Comparison of ENCODE assay signal across 1 cellular context in the genomic region with DNA sequence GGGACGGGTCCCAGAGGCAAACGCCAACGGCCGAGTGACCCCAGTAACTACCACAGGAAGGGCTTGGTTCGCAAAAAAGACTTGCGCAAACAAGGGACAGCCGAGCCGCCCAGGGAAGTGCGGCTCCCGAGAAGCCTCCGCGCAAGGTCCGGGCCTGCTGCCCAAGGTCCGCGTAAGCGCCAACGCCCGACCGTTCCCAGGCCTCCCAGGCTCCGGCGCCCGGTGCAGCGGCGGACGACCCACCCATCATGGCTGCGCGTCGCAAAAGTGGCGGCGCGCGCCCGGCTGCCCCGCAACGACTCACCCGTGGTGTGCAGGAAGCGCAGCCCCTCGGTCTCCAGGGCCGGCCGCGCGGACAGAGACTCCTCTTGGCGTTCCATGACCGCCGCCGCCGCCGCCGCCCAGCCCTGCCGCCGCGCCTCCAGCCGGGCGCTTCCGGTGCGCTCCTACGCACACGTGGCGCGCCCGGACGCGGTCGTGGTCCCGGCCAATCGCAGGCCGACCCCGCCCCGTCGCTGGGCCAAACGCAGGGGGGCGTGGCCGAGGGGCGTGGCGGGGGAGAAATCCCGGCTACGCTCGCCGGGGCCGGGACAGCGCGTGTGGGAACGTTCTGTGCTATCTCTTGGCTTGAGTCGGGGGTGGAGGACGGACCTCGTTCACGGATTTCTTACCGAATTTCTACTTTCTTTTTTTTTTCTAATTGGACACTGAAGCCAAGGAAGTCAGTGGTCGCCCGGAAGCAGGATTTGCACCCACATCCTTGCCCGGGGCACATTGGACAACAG.
TF ChIP-seq lines count a peak whose summit lies in the region.

A gene with protein sequence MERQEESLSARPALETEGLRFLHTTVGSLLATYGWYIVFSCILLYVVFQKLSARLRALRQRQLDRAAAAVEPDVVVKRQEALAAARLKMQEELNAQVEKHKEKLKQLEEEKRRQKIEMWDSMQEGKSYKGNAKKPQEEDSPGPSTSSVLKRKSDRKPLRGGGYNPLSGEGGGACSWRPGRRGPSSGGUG (minus strand): TSS at position 448 of the 785 bp plus-strand sequence. CDS start 68 bp downstream, at position 380.

TF ChIP-seq in HepG2, 621 proteins besides CTCF, POLR2A, EP300 and RAD21 (continued from another document and continues in another):
- TF ChIP-seq, protein P1, sequence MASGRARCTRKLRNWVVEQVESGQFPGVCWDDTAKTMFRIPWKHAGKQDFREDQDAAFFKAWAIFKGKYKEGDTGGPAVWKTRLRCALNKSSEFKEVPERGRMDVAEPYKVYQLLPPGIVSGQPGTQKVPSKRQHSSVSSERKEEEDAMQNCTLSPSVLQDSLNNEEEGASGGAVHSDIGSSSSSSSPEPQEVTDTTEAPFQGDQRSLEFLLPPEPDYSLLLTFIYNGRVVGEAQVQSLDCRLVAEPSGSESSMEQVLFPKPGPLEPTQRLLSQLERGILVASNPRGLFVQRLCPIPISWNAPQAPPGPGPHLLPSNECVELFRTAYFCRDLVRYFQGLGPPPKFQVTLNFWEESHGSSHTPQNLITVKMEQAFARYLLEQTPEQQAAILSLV (CRISPR knock-in tag; IDR thresholded peaks at IDR 0.05; ENCODE audit: borderline replicate concordance) = peak; percentile 90; the same call in 1 of the 2 replicates
- peak; percentile 83 for TF ChIP-seq MXD4 (CRISPR knock-in tag; IDR thresholded peaks at IDR 0.05)
- peak; percentile 82; the same call in 1 of the 2 replicates for TF ChIP-seq SNAPC2 (CRISPR knock-in tag; IDR thresholded peaks at IDR 0.05)
- TF ChIP-seq, protein P2, sequence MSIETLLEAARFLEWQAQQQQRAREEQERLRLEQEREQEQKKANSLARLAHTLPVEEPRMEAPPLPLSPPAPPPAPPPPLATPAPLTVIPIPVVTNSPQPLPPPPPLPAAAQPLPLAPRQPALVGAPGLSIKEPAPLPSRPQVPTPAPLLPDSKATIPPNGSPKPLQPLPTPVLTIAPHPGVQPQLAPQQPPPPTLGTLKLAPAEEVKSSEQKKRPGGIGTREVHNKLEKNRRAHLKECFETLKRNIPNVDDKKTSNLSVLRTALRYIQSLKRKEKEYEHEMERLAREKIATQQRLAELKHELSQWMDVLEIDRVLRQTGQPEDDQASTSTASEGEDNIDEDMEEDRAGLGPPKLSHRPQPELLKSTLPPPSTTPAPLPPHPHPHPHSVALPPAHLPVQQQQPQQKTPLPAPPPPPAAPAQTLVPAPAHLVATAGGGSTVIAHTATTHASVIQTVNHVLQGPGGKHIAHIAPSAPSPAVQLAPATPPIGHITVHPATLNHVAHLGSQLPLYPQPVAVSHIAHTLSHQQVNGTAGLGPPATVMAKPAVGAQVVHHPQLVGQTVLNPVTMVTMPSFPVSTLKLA (IDR thresholded peaks at IDR 0.05) = peak; percentile 83
- peak; percentile 20; the same call in 1 of the 2 replicates for TF ChIP-seq IRF2 (CRISPR knock-in tag; IDR thresholded peaks at IDR 0.05)
- peak; percentile 76 for TF ChIP-seq MYC (CRISPR knock-in tag; IDR thresholded peaks at IDR 0.05; ENCODE audit: borderline replicate concordance)
- peak; percentile 78; the same call in 1 of the 2 replicates for TF ChIP-seq ZSCAN21 (CRISPR knock-in tag; IDR thresholded peaks at IDR 0.05; ENCODE audit: borderline replicate concordance)
- TF ChIP-seq ZNF891 (CRISPR knock-in tag; IDR thresholded peaks at IDR 0.05) = 0 out of 2 replicates have a peak, but pooled peaks have one; percentile 35
- no peak for TF ChIP-seq TGIF2 (CRISPR knock-in tag; IDR thresholded peaks at IDR 0.05)
- TF ChIP-seq DNMT1 (CRISPR knock-in tag; IDR thresholded peaks at IDR 0.05) = peak; percentile 58; the same call in 1 of the 2 replicates
- TF ChIP-seq ZNF879 (CRISPR knock-in tag; IDR thresholded peaks at IDR 0.05) = 0 out of 2 replicates have a peak, but pooled peaks have one; percentile 54
- TF ChIP-seq ZFP41 (CRISPR knock-in tag; IDR thresholded peaks at IDR 0.05; ENCODE audit: borderline replicate concordance) = no peak
- TF ChIP-seq SALL1 (CRISPR knock-in tag; IDR thresholded peaks at IDR 0.05) = peak; percentile 67
- TF ChIP-seq ZNF101 (CRISPR knock-in tag; IDR thresholded peaks at IDR 0.05; ENCODE audit: borderline replicate concordance, low read depth) = no peak
- TF ChIP-seq, protein P3, sequence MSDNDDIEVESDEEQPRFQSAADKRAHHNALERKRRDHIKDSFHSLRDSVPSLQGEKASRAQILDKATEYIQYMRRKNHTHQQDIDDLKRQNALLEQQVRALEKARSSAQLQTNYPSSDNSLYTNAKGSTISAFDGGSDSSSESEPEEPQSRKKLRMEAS (IDR thresholded peaks at IDR 0.05) = peak; percentile 92
- TF ChIP-seq, protein P4, sequence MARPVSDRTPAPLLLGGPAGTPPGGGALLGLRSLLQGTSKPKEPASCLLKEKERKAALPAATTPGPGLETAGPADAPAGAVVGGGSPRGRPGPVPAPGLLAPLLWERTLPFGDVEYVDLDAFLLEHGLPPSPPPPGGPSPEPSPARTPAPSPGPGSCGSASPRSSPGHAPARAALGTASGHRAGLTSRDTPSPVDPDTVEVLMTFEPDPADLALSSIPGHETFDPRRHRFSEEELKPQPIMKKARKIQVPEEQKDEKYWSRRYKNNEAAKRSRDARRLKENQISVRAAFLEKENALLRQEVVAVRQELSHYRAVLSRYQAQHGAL (CRISPR knock-in tag; IDR thresholded peaks at IDR 0.05; ENCODE audit: not compliant biosample characterization) = peak; percentile 57
- peak; percentile 70 for TF ChIP-seq GABPA (IDR thresholded peaks at IDR 0.05; ENCODE audit: low read depth, low read length)
- TF ChIP-seq GABPA (CRISPR knock-in tag; IDR thresholded peaks at IDR 0.05; ENCODE audit: low read depth) = no peak
- 0 out of 2 replicates have a peak, but pooled peaks have one; percentile 84 for TF ChIP-seq ZNF678 (CRISPR knock-in tag; IDR thresholded peaks at IDR 0.05)
- TF ChIP-seq KAT8 (CRISPR knock-in tag; IDR thresholded peaks at IDR 0.05) = peak; percentile 46; the same call in 1 of the 2 replicates
- TF ChIP-seq ELF1 (CRISPR knock-in tag; IDR thresholded peaks at IDR 0.05) = no peak
- TF ChIP-seq, protein P5, sequence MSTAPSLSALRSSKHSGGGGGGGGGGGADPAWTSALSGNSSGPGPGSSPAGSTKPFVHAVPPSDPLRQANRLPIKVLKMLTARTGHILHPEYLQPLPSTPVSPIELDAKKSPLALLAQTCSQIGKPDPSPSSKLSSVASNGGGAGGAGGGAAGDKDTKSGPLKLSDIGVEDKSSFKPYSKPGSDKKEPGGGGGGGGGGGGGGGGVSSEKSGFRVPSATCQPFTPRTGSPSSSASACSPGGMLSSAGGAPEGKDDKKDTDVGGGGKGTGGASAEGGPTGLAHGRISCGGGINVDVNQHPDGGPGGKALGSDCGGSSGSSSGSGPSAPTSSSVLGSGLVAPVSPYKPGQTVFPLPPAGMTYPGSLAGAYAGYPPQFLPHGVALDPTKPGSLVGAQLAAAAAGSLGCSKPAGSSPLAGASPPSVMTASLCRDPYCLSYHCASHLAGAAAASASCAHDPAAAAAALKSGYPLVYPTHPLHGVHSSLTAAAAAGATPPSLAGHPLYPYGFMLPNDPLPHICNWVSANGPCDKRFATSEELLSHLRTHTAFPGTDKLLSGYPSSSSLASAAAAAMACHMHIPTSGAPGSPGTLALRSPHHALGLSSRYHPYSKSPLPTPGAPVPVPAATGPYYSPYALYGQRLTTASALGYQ (CRISPR knock-in tag; IDR thresholded peaks at IDR 0.05) = no peak
- TF ChIP-seq, protein P6, sequence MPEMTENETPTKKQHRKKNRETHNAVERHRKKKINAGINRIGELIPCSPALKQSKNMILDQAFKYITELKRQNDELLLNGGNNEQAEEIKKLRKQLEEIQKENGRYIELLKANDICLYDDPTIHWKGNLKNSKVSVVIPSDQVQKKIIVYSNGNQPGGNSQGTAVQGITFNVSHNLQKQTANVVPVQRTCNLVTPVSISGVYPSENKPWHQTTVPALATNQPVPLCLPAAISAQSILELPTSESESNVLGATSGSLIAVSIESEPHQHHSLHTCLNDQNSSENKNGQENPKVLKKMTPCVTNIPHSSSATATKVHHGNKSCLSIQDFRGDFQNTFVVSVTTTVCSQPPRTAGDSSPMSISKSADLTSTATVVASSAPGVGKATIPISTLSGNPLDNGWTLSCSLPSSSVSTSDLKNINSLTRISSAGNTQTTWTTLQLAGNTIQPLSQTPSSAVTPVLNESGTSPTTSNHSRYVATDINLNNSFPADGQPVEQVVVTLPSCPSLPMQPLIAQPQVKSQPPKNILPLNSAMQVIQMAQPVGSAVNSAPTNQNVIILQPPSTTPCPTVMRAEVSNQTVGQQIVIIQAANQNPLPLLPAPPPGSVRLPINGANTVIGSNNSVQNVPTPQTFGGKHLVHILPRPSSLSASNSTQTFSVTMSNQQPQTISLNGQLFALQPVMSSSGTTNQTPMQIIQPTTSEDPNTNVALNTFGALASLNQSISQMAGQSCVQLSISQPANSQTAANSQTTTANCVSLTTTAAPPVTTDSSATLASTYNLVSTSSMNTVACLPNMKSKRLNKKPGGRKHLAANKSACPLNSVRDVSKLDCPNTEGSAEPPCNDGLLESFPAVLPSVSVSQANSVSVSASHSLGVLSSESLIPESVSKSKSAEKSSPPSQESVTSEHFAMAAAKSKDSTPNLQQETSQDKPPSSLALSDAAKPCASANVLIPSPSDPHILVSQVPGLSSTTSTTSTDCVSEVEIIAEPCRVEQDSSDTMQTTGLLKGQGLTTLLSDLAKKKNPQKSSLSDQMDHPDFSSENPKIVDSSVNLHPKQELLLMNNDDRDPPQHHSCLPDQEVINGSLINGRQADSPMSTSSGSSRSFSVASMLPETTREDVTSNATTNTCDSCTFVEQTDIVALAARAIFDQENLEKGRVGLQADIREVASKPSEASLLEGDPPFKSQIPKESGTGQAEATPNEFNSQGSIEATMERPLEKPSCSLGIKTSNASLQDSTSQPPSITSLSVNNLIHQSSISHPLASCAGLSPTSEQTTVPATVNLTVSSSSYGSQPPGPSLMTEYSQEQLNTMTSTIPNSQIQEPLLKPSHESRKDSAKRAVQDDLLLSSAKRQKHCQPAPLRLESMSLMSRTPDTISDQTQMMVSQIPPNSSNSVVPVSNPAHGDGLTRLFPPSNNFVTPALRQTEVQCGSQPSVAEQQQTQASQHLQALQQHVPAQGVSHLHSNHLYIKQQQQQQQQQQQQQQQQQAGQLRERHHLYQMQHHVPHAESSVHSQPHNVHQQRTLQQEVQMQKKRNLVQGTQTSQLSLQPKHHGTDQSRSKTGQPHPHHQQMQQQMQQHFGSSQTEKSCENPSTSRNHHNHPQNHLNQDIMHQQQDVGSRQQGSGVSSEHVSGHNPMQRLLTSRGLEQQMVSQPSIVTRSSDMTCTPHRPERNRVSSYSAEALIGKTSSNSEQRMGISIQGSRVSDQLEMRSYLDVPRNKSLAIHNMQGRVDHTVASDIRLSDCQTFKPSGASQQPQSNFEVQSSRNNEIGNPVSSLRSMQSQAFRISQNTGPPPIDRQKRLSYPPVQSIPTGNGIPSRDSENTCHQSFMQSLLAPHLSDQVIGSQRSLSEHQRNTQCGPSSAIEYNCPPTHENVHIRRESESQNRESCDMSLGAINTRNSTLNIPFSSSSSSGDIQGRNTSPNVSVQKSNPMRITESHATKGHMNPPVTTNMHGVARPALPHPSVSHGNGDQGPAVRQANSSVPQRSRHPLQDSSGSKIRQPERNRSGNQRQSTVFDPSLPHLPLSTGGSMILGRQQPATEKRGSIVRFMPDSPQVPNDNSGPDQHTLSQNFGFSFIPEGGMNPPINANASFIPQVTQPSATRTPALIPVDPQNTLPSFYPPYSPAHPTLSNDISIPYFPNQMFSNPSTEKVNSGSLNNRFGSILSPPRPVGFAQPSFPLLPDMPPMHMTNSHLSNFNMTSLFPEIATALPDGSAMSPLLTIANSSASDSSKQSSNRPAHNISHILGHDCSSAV (CRISPR knock-in tag; IDR thresholded peaks at IDR 0.05; ENCODE audit: borderline replicate concordance) = no peak
- TF ChIP-seq ZNF256 (CRISPR knock-in tag; conservative IDR thresholded peaks at IDR 0.05) = peak; percentile 67; the same call in 1 of the 2 replicates
- no peak for TF ChIP-seq MAZ (IDR thresholded peaks at IDR 0.05; ENCODE audit: borderline replicate concordance, low read depth, low read length)
- TF ChIP-seq MAZ (CRISPR knock-in tag; IDR thresholded peaks at IDR 0.05; ENCODE audit: low read depth) = peak; percentile 37; the same call in 1 of the 2 replicates
- TF ChIP-seq, protein P7, sequence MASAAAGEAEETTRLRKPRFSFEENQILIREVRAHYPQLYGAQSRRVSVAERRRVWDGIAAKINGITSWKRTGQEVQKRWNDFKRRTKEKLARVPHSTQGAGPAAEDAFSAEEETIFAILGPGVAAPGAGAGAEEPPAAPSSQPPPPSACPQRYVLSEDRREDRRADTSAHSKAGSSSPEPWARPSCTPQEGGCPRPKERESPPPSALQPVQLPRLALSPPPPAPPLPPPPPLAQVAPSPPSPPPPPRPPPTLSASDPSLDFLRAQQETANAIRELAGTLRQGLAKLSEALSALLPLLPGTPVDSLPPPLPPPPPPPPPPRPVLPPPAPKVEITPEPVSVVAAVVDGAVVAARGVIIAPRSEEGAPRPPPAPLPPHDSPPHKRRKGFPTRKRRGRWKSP (CRISPR knock-in tag; IDR thresholded peaks at IDR 0.05) = peak; percentile 72; the same call in 1 of the 2 replicates
- TF ChIP-seq NBN (conservative IDR thresholded peaks at IDR 0.05) = no peak
- no peak; the same call in 1 of the 2 replicates for TF ChIP-seq HIVEP1 (CRISPR knock-in tag; IDR thresholded peaks at IDR 0.05)
- TF ChIP-seq, protein P8, sequence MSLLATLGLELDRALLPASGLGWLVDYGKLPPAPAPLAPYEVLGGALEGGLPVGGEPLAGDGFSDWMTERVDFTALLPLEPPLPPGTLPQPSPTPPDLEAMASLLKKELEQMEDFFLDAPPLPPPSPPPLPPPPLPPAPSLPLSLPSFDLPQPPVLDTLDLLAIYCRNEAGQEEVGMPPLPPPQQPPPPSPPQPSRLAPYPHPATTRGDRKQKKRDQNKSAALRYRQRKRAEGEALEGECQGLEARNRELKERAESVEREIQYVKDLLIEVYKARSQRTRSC (CRISPR knock-in tag; IDR thresholded peaks at IDR 0.05; ENCODE audit: low read depth) = peak; percentile 41; the same call in 1 of the 2 replicates
- no peak for TF ChIP-seq ZNF274 (CRISPR knock-in tag; IDR thresholded peaks at IDR 0.05)
- peak; percentile 97 for TF ChIP-seq RFXAP (CRISPR knock-in tag; IDR thresholded peaks at IDR 0.05; ENCODE audit: borderline replicate concordance)
- peak; percentile 78; the same call in 1 of the 2 replicates for TF ChIP-seq ZNF232 (CRISPR knock-in tag; IDR thresholded peaks at IDR 0.05; ENCODE audit: borderline replicate concordance)
- TF ChIP-seq ZNF556 (CRISPR knock-in tag; IDR thresholded peaks at IDR 0.05; ENCODE audit: borderline replicate concordance) = peak; percentile 92; the same call in 1 of the 2 replicates
- peak; percentile 89; the same call in 1 of the 2 replicates for TF ChIP-seq ZFP90 (CRISPR knock-in tag; IDR thresholded peaks at IDR 0.05; ENCODE audit: borderline replicate concordance)
- TF ChIP-seq, protein P9, sequence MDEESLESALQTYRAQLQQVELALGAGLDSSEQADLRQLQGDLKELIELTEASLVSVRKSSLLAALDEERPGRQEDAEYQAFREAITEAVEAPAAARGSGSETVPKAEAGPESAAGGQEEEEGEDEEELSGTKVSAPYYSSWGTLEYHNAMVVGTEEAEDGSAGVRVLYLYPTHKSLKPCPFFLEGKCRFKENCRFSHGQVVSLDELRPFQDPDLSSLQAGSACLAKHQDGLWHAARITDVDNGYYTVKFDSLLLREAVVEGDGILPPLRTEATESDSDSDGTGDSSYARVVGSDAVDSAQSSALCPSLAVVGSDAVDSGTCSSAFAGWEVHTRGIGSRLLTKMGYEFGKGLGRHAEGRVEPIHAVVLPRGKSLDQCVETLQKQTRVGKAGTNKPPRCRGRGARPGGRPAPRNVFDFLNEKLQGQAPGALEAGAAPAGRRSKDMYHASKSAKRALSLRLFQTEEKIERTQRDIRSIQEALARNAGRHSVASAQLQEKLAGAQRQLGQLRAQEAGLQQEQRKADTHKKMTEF (CRISPR knock-in tag; IDR thresholded peaks at IDR 0.05) = peak; percentile 62; the same call in 1 of the 2 replicates
- peak; percentile 42; the same call in 1 of the 2 replicates for TF ChIP-seq HOXD1 (CRISPR knock-in tag; IDR thresholded peaks at IDR 0.05)
- TF ChIP-seq ZFAT (CRISPR knock-in tag; conservative IDR thresholded peaks at IDR 0.05) = peak; percentile 68; the same call in 1 of the 2 replicates
- peak; percentile 66; the same call in 1 of the 2 replicates for TF ChIP-seq ZNF160 (CRISPR knock-in tag; IDR thresholded peaks at IDR 0.05)
